Comparison of ENCODE assay signal across 8 cellular contexts in genomic region chr11:73218106-73218829, GRCh38. TPM values are rescaled to one million over a fixed set of nuclear protein-coding genes. Genes with fewer than 3 reads are reported as not detected.
DNase-seq lines count a peak whose midpoint lies in the region; ATAC-seq, FAIRE-seq and TF ChIP-seq lines count a peak whose summit lies in the region.

Gene P2RY2, plus strand, starts transcription at chr11:73218281. Its CDS starts 15,879 bp downstream, at chr11:73234160.

- DNase-seq in central memory CD8-positive, alpha-beta T cell (ENCODE audit: low spot score in 2 of 2), result no peak
- DNase-seq in HepG2 (ENCODE audit: low spot score) (peak; percentile 53), HCEC 1CT (no peak), NCI-H774 (lab: John Stamatoyannopoulos, UW) (no peak)
- peak in 2 of 3 experiments; percentile 6 to 58 for DNase-seq in stimulated activated CD4-positive, alpha-beta T cell treated with anti-CD3 and anti-CD28 coated beads, TNF-alpha, amount 100 ng/mL, for 24 hours (ENCODE audit: low read depth in 3 of 3)

- BruUV-seq in HepG2 (replicated peaks; lab: Mats Ljungman, UMichigan), result TSS peak; percentile 58

- peaks cover 2% of the 10 kb centered on the region for H3K36me3 Mint-ChIP-seq in central memory CD8-positive, alpha-beta T cell (ENCODE audit: insufficient read depth)

- in situ Hi-C loops in HepG2 (cut with HindIII; ENCODE audit: extremely low pct_ligation_motif_present, low pct_unique_long_range_greater_than_20kb), result no loop called here

- TF ChIP-seq RAD21 in HepG2 (CRISPR knock-in tag; IDR thresholded peaks at IDR 0.05), result peak; percentile 66

- TF ChIP-seq CTCF in C4-2B (conservative IDR thresholded peaks at IDR 0.05), result peak; percentile 71
- peak; percentile 76 for TF ChIP-seq CTCF in HEK293 (tag by site-specific recombination; IDR thresholded peaks at IDR 0.05)
- TF ChIP-seq CTCF in HepG2 (CRISPR knock-in tag; IDR thresholded peaks at IDR 0.05), result peak; percentile 51

- no peaks in the 10 kb centered on the region for H3K4me1 ChIP-seq in HEK293 (ENCODE audit: control insufficient read depth, insufficient read depth, low read length)
- H3K4me1 ChIP-seq in HepG2 (ENCODE audit: insufficient read depth, low read length), result peaks cover 66% of the 10 kb centered on the region

- TF ChIP-seq POLR2A in HepG2 (IDR thresholded peaks at IDR 0.05; ENCODE audit: insufficient read depth in 1 of 2, low read depth in 2 of 2, low read length in 2 of 2), result no peak

- no peak within 1 kb of the TSS for H3K27ac Mint-ChIP-seq in central memory CD8-positive, alpha-beta T cell (ENCODE audit: low read depth)

- CTCF ChIA-PET in HEK293 (lab: Yijun Ruan, JAX) (interaction anchor here (0.6 to 2.8 kb wide), 6 partner anchors 11 to 32 kb away, joined by 3 to 8 read pairs (median 4); no protein-coding TSS in a partner anchor), HepG2 (lab: Yijun Ruan, JAX; ENCODE audit: low intra/inter-chr PET ratio, low total read pairs) (interaction anchor here (1.1 to 1.7 kb wide), 3 partner anchors 24 to 33 kb away, joined by 3 to 5 read pairs (median 5); no protein-coding TSS in a partner anchor)

- H3K4me3 Mint-ChIP-seq in central memory CD8-positive, alpha-beta T cell, result peak within 1 kb of the TSS; percentile 69

- TF ChIP-seq EP300 in HepG2 (IDR thresholded peaks at IDR 0.05; ENCODE audit: low read depth in 2 of 2, low read length in 2 of 2) (no peak), HepG2 (CRISPR knock-in tag; IDR thresholded peaks at IDR 0.05; ENCODE audit: borderline replicate concordance) (no peak)

- H3K4me1 Mint-ChIP-seq in central memory CD8-positive, alpha-beta T cell, result peaks cover 5% of the 10 kb centered on the region

- H4K20me1 ChIP-seq in HepG2 (ENCODE audit: insufficient read depth, low read length), result no peaks in the 10 kb centered on the region

- H3K27me3 ChIP-seq in HepG2 (ENCODE audit: control insufficient read depth in 1 of 2, insufficient read depth in 2 of 2, low read length in 2 of 2), result peaks cover 2 to 23% of the 10 kb centered on the region in 2 experiments; a peak in 3 of 5 replicates

- 28% methylated on average over 43 of the region's 81 CpGs for WGBS in HepG2 (ENCODE audit: low lambda C conversion rate)

- H3K9me3 ChIP-seq in HEK293 (ENCODE audit: control insufficient read depth, insufficient read depth, low read depth, low read length), result no peaks in the 10 kb centered on the region
- no peaks in the 10 kb centered on the region for H3K9me3 ChIP-seq in HepG2 (ENCODE audit: low read length)

- H3K4me2 ChIP-seq in HepG2 (ENCODE audit: low read depth, low read length), result peak within 1 kb of the TSS; percentile 82

- no peak for FAIRE-seq in HepG2 (lab: Jason Lieb, UNC)

- H3K4me3 ChIP-seq in HEK293 (ENCODE audit: low read depth, low read length) (peak within 1 kb of the TSS; percentile 41), HepG2 (replicated peaks in 1 of 3; ENCODE audit: insufficient read depth in 1 of 3, low read depth in 2 of 3, low read length in 3 of 3) (peak within 1 kb of the TSS; percentile 47 to 68 (median 57))

- peak within 1 kb of the TSS; percentile 18; the same call in 1 of the 2 replicates for H3K27ac ChIP-seq in C4-2B
- no peak within 1 kb of the TSS; the same call in 1 of the 2 replicates for H3K27ac ChIP-seq in HEK293 (ENCODE audit: extremely low read depth, low read depth, low read length)
- no peak within 1 kb of the TSS for H3K27ac ChIP-seq in HepG2 (ENCODE audit: extremely low read length, insufficient read depth, low read length)

- ATAC-seq in SK-N-SH treated with all-trans-retinoic acid at 6 μM for 48 hours (peak; percentile 91), HepG2 (peak; percentile 77)
- peak; percentile 47 for ATAC-seq in central memory CD8-positive, alpha-beta T cell (replicated peaks; ENCODE audit: extremely low read depth, poor library complexity, severe bottlenecking)

- no peaks in the 10 kb centered on the region for H3K79me2 ChIP-seq in HepG2 (ENCODE audit: insufficient read depth, low read length)

- intact Hi-C loops in HepG2 (cut with micrococcal nuclease; ENCODE audit: unreplicated experiment), result no loop called here

- H3K9me3 Mint-ChIP-seq in central memory CD8-positive, alpha-beta T cell, result no peaks in the 10 kb centered on the region

- POLR2A ChIA-PET in HEK293 (lab: Yijun Ruan, JAX), result no interaction called here
- POLR2A ChIA-PET in HepG2 (lab: Yijun Ruan, JAX), result no interaction called here

- H2AFZ ChIP-seq in HepG2 (ENCODE audit: low read length), result no peak within 1 kb of the TSS

- H3K36me3 ChIP-seq in HEK293 (ENCODE audit: control insufficient read depth in 2 of 2, insufficient read depth in 1 of 2, low read length in 2 of 2) (no peaks in the 10 kb centered on the region), HepG2 (replicated peaks in 1 of 2; ENCODE audit: control insufficient read depth in 1 of 2, insufficient read depth in 2 of 2, low read length in 2 of 2) (no peaks in the 10 kb centered on the region)

- H3K9ac ChIP-seq in HepG2 (ENCODE audit: insufficient read depth, low read depth, low read length), result peak within 1 kb of the TSS; percentile 33

- peaks cover 31% of the 10 kb centered on the region for H3K27me3 Mint-ChIP-seq in central memory CD8-positive, alpha-beta T cell

TF ChIP-seq in HEK293, 187 proteins besides CTCF, POLR2A, EP300 and RAD21 (continues in another document):
- TF ChIP-seq ZNF391 (tag by site-specific recombination; IDR thresholded peaks at IDR 0.05; ENCODE audit: borderline replicate concordance, low read depth) (no peak), ZNF629 (tag by site-specific recombination; IDR thresholded peaks at IDR 0.05) (no peak), ZBTB48 (tag by site-specific recombination; IDR thresholded peaks at IDR 0.05) (0 out of 2 replicates have a peak, but pooled peaks have one; percentile 35), ZFP3 (tag by site-specific recombination; IDR thresholded peaks at IDR 0.05; ENCODE audit: low read depth) (no peak)

TF ChIP-seq in SK-N-SH treated with all-trans-retinoic acid at 6 μM for 48 hours, 23 proteins besides CTCF, POLR2A, EP300 and RAD21 (continues in another document):
- TF ChIP-seq ZFP3 (CRISPR knock-in tag; IDR thresholded peaks at IDR 0.05) (no peak), ZNF565 (CRISPR knock-in tag; conservative IDR thresholded peaks at IDR 0.05; ENCODE audit: low read depth) (no peak), OSR1 (CRISPR knock-in tag; IDR thresholded peaks at IDR 0.05) (no peak), ZC3H10 (CRISPR knock-in tag; IDR thresholded peaks at IDR 0.05) (no peak), ZNF8 (CRISPR knock-in tag; IDR thresholded peaks at IDR 0.05) (no peak), ZFP30 (CRISPR knock-in tag; IDR thresholded peaks at IDR 0.05) (no peak)

TF ChIP-seq in HepG2, 621 proteins besides CTCF, POLR2A, EP300 and RAD21 (continues in another document):
- TF ChIP-seq LRRFIP1 (CRISPR knock-in tag; conservative IDR thresholded peaks at IDR 0.05) (no peak), SP2 (CRISPR knock-in tag; IDR thresholded peaks at IDR 0.05) (0 out of 2 replicates have a peak, but pooled peaks have one; percentile 11), ZNF709 (CRISPR knock-in tag; IDR thresholded peaks at IDR 0.05) (peak; percentile 91), SRF (IDR thresholded peaks at IDR 0.05; ENCODE audit: low read depth, low read length) (no peak)

RNA-seq across cellular contexts. Expression of gene P2RY2, which starts in this region (rescaled TPM):
- total RNA-seq in HepG2 (2016; rRNA removed; fragmentation: Illumina TruSeq; extraction: Trizol), result 3.0 and 3.1 TPM in 2 replicates
- 0.71 and 0.91 TPM in 2 replicates for total RNA-seq in HepG2 (2016; cell fraction: cytosol; rRNA removed; fragmentation: Illumina TruSeq; extraction: Trizol; ENCODE audit: low read depth)
- 2.6 and 3.4 TPM in 2 replicates for total RNA-seq in HepG2 (2016; cell fraction: insoluble cytoplasmic fraction; rRNA removed; fragmentation: Illumina TruSeq; extraction: Trizol)
- total RNA-seq in HepG2 (2016; cell fraction: membrane; rRNA removed; fragmentation: Illumina TruSeq; extraction: Trizol), result 2.5 and 3.7 TPM in 2 replicates
- total RNA-seq in HepG2 (2016; cell fraction: nucleus; rRNA removed; fragmentation: Illumina TruSeq; extraction: Trizol), result 2.9 and 3.2 TPM in 2 replicates
- polyA plus RNA-seq in HepG2 (2011; rRNA removed), result 0.95 and 1.6 TPM in 2 replicates
- 1.0 and 1.1 TPM in 2 replicates for polyA plus RNA-seq in HepG2 (2011; cell fraction: cytosol; rRNA removed)
- 1.6 TPM in 2 replicates for polyA plus RNA-seq in HepG2 (2011; cell fraction: nucleus; rRNA removed)
- 0.24 and 0.47 TPM in 2 replicates for polyA plus RNA-seq in HepG2 (2012)
- polyA plus RNA-seq in HepG2 (2016; cell fraction: cytosol; fragmentation: Illumina TruSeq; extraction: Trizol; ENCODE audit: low read depth), result 0.67 and 1.3 TPM in 2 replicates
- polyA plus RNA-seq in HepG2 (2016; cell fraction: insoluble cytoplasmic fraction; fragmentation: Illumina TruSeq; extraction: Trizol; ENCODE audit: low read depth), result 2.5 and 3.0 TPM in 2 replicates
- polyA plus RNA-seq in HepG2 (2016; cell fraction: membrane; fragmentation: Illumina TruSeq; extraction: Trizol; ENCODE audit: low read depth), result 2.0 and 2.3 TPM in 2 replicates
- 2.1 and 3.2 TPM in 2 replicates for polyA plus RNA-seq in HepG2 (2016; cell fraction: nucleus; fragmentation: Illumina TruSeq; extraction: Trizol; ENCODE audit: insufficient read depth, low read depth)
- 1.4 and 2.5 TPM in 2 replicates for polyA minus RNA-seq in HepG2 (2011; rRNA and poly(A)+ RNA removed; ENCODE audit: low replicate concordance)
- polyA minus RNA-seq in HepG2 (2011; cell fraction: cytosol; rRNA and poly(A)+ RNA removed), result 0.49 and 1.5 TPM in 2 replicates
- polyA minus RNA-seq in HepG2 (2011; cell fraction: nucleus; rRNA and poly(A)+ RNA removed), result 0.77 and 1.1 TPM in 2 replicates

Comparison
In these comparisons a context has a peak if more than half of its experiments do, and no peak if none do; other contexts are left out.
1. DNase-seq: peak in HepG2 (single experiment) and stimulated activated CD4-positive, alpha-beta T cell treated with anti-CD3 and anti-CD28 coated beads, TNF-alpha, amount 100 ng/mL, for 24 hours (2 of 3); none in central memory CD8-positive, alpha-beta T cell (0 of 2), HCEC 1CT (single experiment) and NCI-H774 (single experiment).
2. Peak in every context shown above with its lines, with median percentiles within 50 percentile points of each other: CTCF ChIP-seq and ATAC-seq.